In genomic region chr19:10013834-10014618, GRCh38 we compare ENCODE assay signal across 24 cellular contexts. TPM values are rescaled to one million over a fixed set of nuclear protein-coding genes. Genes with fewer than 3 reads are reported as not detected.
DNase-seq lines count a peak whose midpoint lies in the region; TF ChIP-seq lines count a peak whose summit lies in the region.
"Had no signal": no experiment of that assay in that cellular context is flagged by ENCODE, and none has a peak within 500 bp of the region (broad histone marks: within the 10 kb centered on the region; RNA-seq: fewer than 3 reads in every experiment).

No MANE protein-coding gene starts in this region.

- H3K9me3 ChIP-seq in A673 (ENCODE audit: low read depth, low read length, poor library complexity, severe bottlenecking) (no peaks in the 10 kb centered on the region), WERI-Rb-1 (ENCODE audit: severe bottlenecking) (no peaks in the 10 kb centered on the region), parathyroid adenoma (ENCODE audit: control insufficient read depth, low read length) (no peaks in the 10 kb centered on the region)
- H3K9me3 ChIP-seq: BLaER1 treated with 17β-estradiol and CSF1 and Interleukin-3, amounts not matched to agents 10 nM and 100 nM had no signal

- intact Hi-C loops in A673 (cut with micrococcal nuclease; ENCODE audit: unreplicated experiment) = loop anchor here (10.0 kb wide), 1 partner anchor 159 kb away; no protein-coding TSS in a partner anchor

- no peak overlapping the region for H3K4me3 ChIP-seq in A673 (ENCODE audit: low read depth, low read length, poor library complexity, severe bottlenecking)
- no peak overlapping the region for H3K4me3 ChIP-seq in WERI-Rb-1 (ENCODE audit: low read depth, low read length)
- no peak overlapping the region for H3K4me3 ChIP-seq in parathyroid adenoma (ENCODE audit: low read depth, low read length)
- H3K4me3 ChIP-seq: BLaER1 treated with 17β-estradiol and CSF1 and Interleukin-3, amounts not matched to agents 10 nM and 100 nM; SK-N-MC had no signal

- no TSS peak for BruUV-seq in A673 (replicated peaks; lab: Mats Ljungman, UMichigan)

- H3K79me2 ChIP-seq in parathyroid adenoma = no peaks in the 10 kb centered on the region

- H3K27me3 ChIP-seq in A673 (replicated peaks; ENCODE audit: insufficient read depth, low read depth, low read length, poor library complexity) (no peaks in the 10 kb centered on the region), WERI-Rb-1 (ENCODE audit: insufficient read depth, low read depth, severe bottlenecking) (peaks cover 34% of the 10 kb centered on the region), parathyroid adenoma (ENCODE audit: control insufficient read depth, insufficient read depth, low read length) (no peaks in the 10 kb centered on the region)

- H3K4me1 ChIP-seq in A673 (ENCODE audit: insufficient read depth, low read length, poor library complexity, severe bottlenecking) (peaks cover 39% of the 10 kb centered on the region), parathyroid adenoma (peaks cover 18% of the 10 kb centered on the region)

- CTCF ChIA-PET in A673 (lab: Charles Lee) = interaction anchor here (0.7 kb wide), 1 partner anchor 14 kb away, joined by 3 read pairs; no protein-coding TSS in a partner anchor

- TF ChIP-seq CTCF in A673 (conservative IDR thresholded peaks at IDR 0.05; ENCODE audit: low read depth, low read length) (no peak), WERI-Rb-1 (IDR thresholded peaks at IDR 0.05; ENCODE audit: low read depth, low read length) (no peak), parathyroid adenoma (IDR thresholded peaks at IDR 0.05) (no peak)

- H3K4me2 ChIP-seq in parathyroid adenoma (ENCODE audit: low read length) = peak overlapping the region; percentile 4

- H3K27ac ChIP-seq in A673 (ENCODE audit: low read depth, low read length, poor library complexity, severe bottlenecking) (no peak overlapping the region), WERI-Rb-1 (no peak overlapping the region), parathyroid adenoma (no peak overlapping the region)
- H3K27ac ChIP-seq: BLaER1 treated with 17β-estradiol and CSF1 and Interleukin-3, amounts not matched to agents 10 nM and 100 nM; RWPE1; SK-N-MC had no signal

- H3K36me3 ChIP-seq in A673 (ENCODE audit: insufficient read depth, low read length, poor library complexity, severe bottlenecking) (no peaks in the 10 kb centered on the region), WERI-Rb-1 (no peaks in the 10 kb centered on the region), parathyroid adenoma (ENCODE audit: control insufficient read depth, insufficient read depth, low read length) (no peaks in the 10 kb centered on the region)
- H3K36me3 ChIP-seq: BLaER1 treated with 17β-estradiol and CSF1 and Interleukin-3, amounts not matched to agents 10 nM and 100 nM had no signal

- peak overlapping the region; percentile 54 for H2AFZ ChIP-seq in parathyroid adenoma

- no peak overlapping the region for H3K9ac ChIP-seq in parathyroid adenoma
- H3K9ac ChIP-seq: BLaER1 treated with 17β-estradiol and CSF1 and Interleukin-3, amounts not matched to agents 10 nM and 100 nM had no signal

- POLR2A ChIA-PET in A673 (lab: Charles Lee; ENCODE audit: low non-redundant PET) = no interaction called here

- DNase-seq in A673 (ENCODE audit: low spot score) (peak; percentile 60), NCI-H2227 (lab: John Stamatoyannopoulos, UW; ENCODE audit: unreplicated experiment) (peak; percentile 7), WERI-Rb-1 (peak; percentile 55), SIG-M5 (lab: John Stamatoyannopoulos, UW) (no peak), DMS79 (lab: John Stamatoyannopoulos, UW) (no peak), SKM-1 treated with dmso at 0.1 percent for 144 hours (lab: John Stamatoyannopoulos, UW; ENCODE audit: unreplicated experiment) (no peak)
- DNase-seq: CD4-positive, alpha-beta T cell; GF-D8; Karpas-422; NCI-H1092; NCI-H1417 treated with DMSO at 0.1 percent for 48 hours; NCI-H1694 treated with DMSO at 0.1 percent for 48 hours; NCI-H2081; NCI-H2171; NCI-H524; NCI-H774; SHP77 treated with DMSO at 0.1 percent for 48 hours had no signal

RNA-seq across cellular contexts. Expression of gene RDH8, which starts 0.7 kb away (rescaled TPM):
- total RNA-seq in A673 (2021) = not detected in 2 replicates
- total RNA-seq: A172; CD4-positive, alpha-beta T cell; HepG2; HT-29 had no signal

RNA-seq across cellular contexts. Expression of gene COL5A3, which starts 3.7 kb away (rescaled TPM):
- 6.4 and 6.8 TPM in 2 replicates for total RNA-seq in A673 (2021)
- total RNA-seq: HT-29 had no signal

Comparison
In these comparisons a context has a peak if more than half of its experiments do, and no peak if none do; other contexts are left out.
1. DNase-seq: peak in A673 (single experiment), NCI-H2227 (single experiment) and WERI-Rb-1 (single experiment); none in SIG-M5 (single experiment), DMS79 (single experiment) and SKM-1 treated with dmso at 0.1 percent for 144 hours (single experiment).